In genomic region chr13:49443689-49444516, GRCh38 we compare ENCODE assay signal across 8 cellular contexts. TPM values are rescaled to one million over a fixed set of nuclear protein-coding genes. Genes with fewer than 3 reads are reported as not detected.
DNase-seq lines count a peak whose midpoint lies in the region; ATAC-seq and TF ChIP-seq lines count a peak whose summit lies in the region.

Gene CAB39L, minus strand, starts transcription at chr13:49444064. Its CDS starts 61,154 bp downstream, at chr13:49382910.
Gene SETDB2, plus strand, starts transcription at chr13:49444274. Its CDS starts 7,620 bp downstream, at chr13:49451894.

- peak; percentile 38; the same call in 1 of the 2 replicates for TF ChIP-seq CTCF in OCI-LY3 (IDR thresholded peaks at IDR 0.05; ENCODE audit: low read depth, low read length)
- TF ChIP-seq CTCF in epithelial cell of esophagus (IDR thresholded peaks at IDR 0.05; ENCODE audit: insufficient read depth, low read depth, low read length, missing control alignments): peak; percentile 48

- H3K9me3 ChIP-seq in HUES64 (ENCODE audit: insufficient read depth, low read depth, low read length) (no peaks in the 10 kb centered on the region), OCI-LY3 (ENCODE audit: insufficient read depth, low read length) (no peaks in the 10 kb centered on the region), mononuclear cell (ENCODE audit: low read depth, low read length) (no peaks in the 10 kb centered on the region)

- H3K4me1 ChIP-seq in HUES64 (ENCODE audit: insufficient read depth, low read length): 0 out of 2 replicates have a peak, but pooled peaks cover 3% of the 10 kb centered on the region
- peaks cover 8% of the 10 kb centered on the region; the same call in 1 of the 2 replicates for H3K4me1 ChIP-seq in OCI-LY3 (ENCODE audit: low read length)
- peaks cover 17% of the 10 kb centered on the region for H3K4me1 ChIP-seq in mononuclear cell (ENCODE audit: insufficient read depth, low read length)

- no peaks in the 10 kb centered on the region for H4K20me1 ChIP-seq in OCI-LY3 (ENCODE audit: insufficient read depth, low read length)

- H3K9ac ChIP-seq in HUES64 (ENCODE audit: low read depth, low read length) (peak within 1 kb of the TSS; percentile 92), OCI-LY3 (ENCODE audit: low read length) (peak within 1 kb of the TSS; percentile 80)

- H3K4me3 ChIP-seq in HUES64 (ENCODE audit: low read length) (peak within 1 kb of the TSS; percentile 80), OCI-LY3 (ENCODE audit: low read length) (peak within 1 kb of the TSS; percentile 87), epithelial cell of esophagus (ENCODE audit: low read length) (peak within 1 kb of the TSS; percentile 89), mononuclear cell (ENCODE audit: low read length) (peak within 1 kb of the TSS; percentile 56)

- H3K27me3 ChIP-seq in HUES64 (ENCODE audit: insufficient read depth, low read length) (no peaks in the 10 kb centered on the region), OCI-LY3 (ENCODE audit: low read depth, low read length) (no peaks in the 10 kb centered on the region), mononuclear cell (ENCODE audit: insufficient read depth, low read length) (no peaks in the 10 kb centered on the region)

- peaks cover 32% of the 10 kb centered on the region for H3K79me2 ChIP-seq in OCI-LY3 (ENCODE audit: low read length)

- DNase-seq in DMS 273 (lab: John Stamatoyannopoulos, UW; ENCODE audit: unreplicated experiment) (peak; percentile 98), activated T-cell treated with anti-CD3 and anti-CD28 coated beads for 4 hours (peak; percentile 95), epithelial cell of esophagus (ENCODE audit: low read depth) (peak; percentile 100)
- DNase-seq in stimulated activated CD8-positive, alpha-beta memory T cell treated with anti-CD3 and anti-CD28 coated beads, Interleukin-4, amount 100 ng/mL, for 1 hour (ENCODE audit: low read depth in 2 of 2, low spot score in 1 of 2): peak; percentile 94 to 98

- H2AFZ ChIP-seq in OCI-LY3 (ENCODE audit: low read depth, low read length): peak within 1 kb of the TSS; percentile 91

- H3K27ac ChIP-seq in HUES64 (ENCODE audit: low read depth, low read length) (peak within 1 kb of the TSS; percentile 76), OCI-LY3 (ENCODE audit: low read length) (peak within 1 kb of the TSS; percentile 85)

- peak within 1 kb of the TSS; percentile 90 for H3K4me2 ChIP-seq in OCI-LY3 (ENCODE audit: low read length)

- H3K36me3 ChIP-seq in HUES64 (ENCODE audit: insufficient read depth, low read length): no peaks in the 10 kb centered on the region
- peaks cover 5% of the 10 kb centered on the region for H3K36me3 ChIP-seq in OCI-LY3 (replicated peaks; ENCODE audit: low read depth, low read length)

- ATAC-seq in GM21447 (IDR thresholded peaks at IDR 0.05; ENCODE audit: unreplicated experiment): peak; percentile 93

- WGBS in HUES64: under 1% methylated on average over 54 of the region's 54 CpGs

RNA-seq across cellular contexts. Expression of gene CAB39L, which starts in this region (rescaled TPM):
- polyA plus RNA-seq in HUES64 (2013, experiment 1 of 2): 5.3 TPM
- 5.9 TPM for polyA plus RNA-seq in HUES64 (2013, experiment 2 of 2)
- 3.4 TPM for total RNA-seq in mononuclear cell

RNA-seq across cellular contexts. Expression of gene SETDB2, which starts in this region (rescaled TPM):
- polyA plus RNA-seq in HUES64 (2013, experiment 1 of 2): 3.9 TPM
- 4.6 TPM for polyA plus RNA-seq in HUES64 (2013, experiment 2 of 2)
- total RNA-seq in mononuclear cell: 20.6 TPM

Comparison
In these comparisons a context has a peak if more than half of its experiments do, and no peak if none do; other contexts are left out.
1. Peak in every context shown above with its lines: DNase-seq, ATAC-seq, H3K4me3 ChIP-seq and H3K27ac ChIP-seq.